8 cellular contexts compared by ENCODE assay signal in genomic region chr17:64975318-64976087, GRCh38. TPM values are rescaled to one million over a fixed set of nuclear protein-coding genes. Genes with fewer than 3 reads are reported as not detected.
DNase-seq lines count a peak whose midpoint lies in the region; TF ChIP-seq lines count a peak whose summit lies in the region.

No MANE protein-coding gene starts in this region.

- no peaks in the 10 kb centered on the region for H3K36me3 ChIP-seq in GM06990 (ENCODE audit: control insufficient read depth, insufficient read depth, low read length)
- no peaks in the 10 kb centered on the region for H3K36me3 ChIP-seq in SJCRH30
- peaks cover 14% of the 10 kb centered on the region for H3K36me3 ChIP-seq in neutrophil

- TF ChIP-seq CTCF in GM06990 (IDR thresholded peaks at IDR 0.05; ENCODE audit: insufficient read depth, low read length, poor library complexity, severe bottlenecking) (no peak), HFFc6 (IDR thresholded peaks at IDR 0.05) (0 out of 2 replicates have a peak, but pooled peaks have one; percentile 2), neutrophil (IDR thresholded peaks at IDR 0.05) (peak; percentile 61)

- H3K36me3 Mint-ChIP-seq in HFFc6 (ENCODE audit: low read depth) = no peaks in the 10 kb centered on the region

- H3K27me3 ChIP-seq in GM06990 (replicated peaks; ENCODE audit: control insufficient read depth, insufficient read depth, low read length) (no peaks in the 10 kb centered on the region), SJCRH30 (no peaks in the 10 kb centered on the region), neutrophil (no peaks in the 10 kb centered on the region)

- H3K4me3 Mint-ChIP-seq in HFFc6 = peak overlapping the region; percentile 92

- H3K27ac Mint-ChIP-seq in HFFc6 = peak overlapping the region; percentile 98

- H3K9me3 Mint-ChIP-seq in HFFc6 = no peaks in the 10 kb centered on the region

- H3K27me3 Mint-ChIP-seq in HFFc6 (ENCODE audit: insufficient read depth) = peaks cover 2% of the 10 kb centered on the region; the same call in 1 of the 2 replicates

- H3K27ac ChIP-seq in SJCRH30 (peak overlapping the region; percentile 95), neutrophil (peak overlapping the region; percentile 99), substantia nigra (ENCODE audit: low read depth, low read length, poor library complexity, severe bottlenecking) (peak overlapping the region; percentile 92)

- peaks cover 30% of the 10 kb centered on the region for H3K4me1 Mint-ChIP-seq in HFFc6 (ENCODE audit: low read depth)

- H3K4me3 ChIP-seq in GM06990 (replicated peaks; ENCODE audit: low read depth, low read length) (peak overlapping the region; percentile 77), SJCRH30 (peak overlapping the region; percentile 81), neutrophil (ENCODE audit: low read depth in 1 of 2, low read length in 1 of 2) (peak overlapping the region; percentile 93)

- H3K4me1 ChIP-seq in SJCRH30 (no peaks in the 10 kb centered on the region), neutrophil (ENCODE audit: control insufficient read depth in 1 of 2, insufficient read depth in 1 of 2, low read depth in 1 of 2, low read length in 1 of 2) (peaks cover 16 to 19% of the 10 kb centered on the region in 2 experiments)

- DNase-seq in GM06990 (ENCODE audit: extremely low read depth, insufficient read length) = peak; percentile 100
- DNase-seq in HFFc6 = peak; percentile 95
- DNase-seq in MV-4-11 (lab: John Stamatoyannopoulos, UW) = peak; percentile 95
- peak; percentile 93 to 94 for DNase-seq in SJCRH30
- peak; percentile 96 for DNase-seq in activated naive CD4-positive, alpha-beta T cell treated with Interleukin-2 at 50 U/mL for 16 hours
- DNase-seq in foreskin melanocyte = peak; percentile 93
- peak; percentile 69 to 97 (median 91) for DNase-seq in substantia nigra (lab: John Stamatoyannopoulos, UW)

- H3K9me3 ChIP-seq in SJCRH30 (replicated peaks) = no peaks in the 10 kb centered on the region
- no peaks in the 10 kb centered on the region for H3K9me3 ChIP-seq in neutrophil

RNA-seq across cellular contexts. Expression of gene LRRC37A3, which starts 56.2 kb away (rescaled TPM):
- 1 to 10 TPM; 1.0 to 3.2 (median 2.8) TPM for total RNA-seq in HFFc6 (2021; fragmentation: NEBNext Ultra II Directional; extraction: Animal tissue kit (Norgen Biotek cat#: 25700))
- 3.7 and 4.4 TPM in 2 replicates for total RNA-seq in SJCRH30 (2014; rRNA removed; shearing (Covaris generic))

Comparison
In these comparisons a context has a peak if more than half of its experiments do, and no peak if none do; other contexts are left out.
1. Peak in every context shown above with its lines: DNase-seq, H3K4me3 ChIP-seq and H3K27ac ChIP-seq.